Comparison of ENCODE assay signal across 18 cellular contexts in the genomic region with DNA sequence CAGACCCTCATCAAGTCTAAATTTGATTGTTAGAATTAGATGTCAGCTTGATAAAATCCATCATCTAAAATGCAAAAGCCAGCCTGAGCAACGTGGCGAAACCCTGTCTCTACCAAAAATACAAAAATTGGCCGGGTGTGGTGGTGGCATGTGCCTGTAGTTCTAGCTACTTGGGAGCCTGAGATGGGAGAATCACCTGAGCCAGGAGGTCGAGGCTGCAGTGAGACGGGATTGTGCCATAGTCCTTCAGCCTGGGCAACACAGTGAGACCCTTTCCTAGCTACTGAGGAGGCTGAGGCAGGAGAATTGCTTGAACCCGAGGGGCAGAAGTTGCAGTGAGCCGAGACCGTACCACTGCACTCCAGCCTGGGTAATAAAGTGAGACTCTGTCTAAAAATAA.
"Had no signal": no experiment of that assay in that cellular context is flagged by ENCODE, and none has a peak within 500 bp of the region (broad histone marks: within the 10 kb centered on the region; RNA-seq: fewer than 3 reads in every experiment).

No MANE protein-coding gene starts in this region.

- H3K27ac ChIP-seq: esophagus muscularis mucosa, hepatocyte, left ventricle myocardium inferior, right atrium auricular region, skin epidermis, suprapubic skin had no signal

- H3K9me3 ChIP-seq: esophagus muscularis mucosa, left ventricle myocardium inferior, right atrium auricular region, suprapubic skin had no signal

- FAIRE-seq: keratinocyte had no signal

- H2AFZ ChIP-seq: hepatocyte had no signal

- ATAC-seq: stimulated activated naive CD8-positive, alpha-beta T cell treated with anti-CD3 and anti-CD28 coated beads, Interleukin-15, Interleukin-2, amounts not matched to agents 100 U/mL and 50 U/mL, for 24 hours had no signal

- H3K4me3 ChIP-seq: esophagus muscularis mucosa, hepatocyte, left ventricle myocardium inferior, right atrium auricular region, skin epidermis, suprapubic skin had no signal

- DNase-seq: activated B cell treated with CpG ODN at 0.5 μM for 24 hours; activated CD4-positive, alpha-beta T cell treated with anti-CD3 and anti-CD28 coated beads, Interleukin-2, amount 10 ng/mL, durations not matched to agents 7 days and 5 days; activated CD8-positive, alpha-beta memory T cell treated with anti-CD3 and anti-CD28 coated beads for 24 hours; activated gamma-delta T cell treated with Interleukin-2 at 50 U/mL for 16 hours; amniotic stem cell; left ventricle myocardium inferior; nephron progenitor cell; occipital lobe; stimulated activated CD4-positive, alpha-beta T cell treated with anti-CD3 and anti-CD28 coated beads, Interleukin-15, amount 100 ng/mL, for 24 hours; stimulated activated CD4-positive, alpha-beta T cell treated with anti-CD3 and anti-CD28 coated beads, Interleukin-4, amount 100 ng/mL, for 1 hour; stimulated activated naive CD8-positive, alpha-beta T cell treated with anti-CD3 and anti-CD28 coated beads, Interleukin-15, Interleukin-2, amounts not matched to agents 100 U/mL and 50 U/mL, for 24 hours; trophoblast cell had no signal

- H3K27me3 ChIP-seq: esophagus muscularis mucosa, hepatocyte, right atrium auricular region, suprapubic skin had no signal

- H3K4me2 ChIP-seq: hepatocyte had no signal

- H3K36me3 ChIP-seq: esophagus muscularis mucosa, left ventricle myocardium inferior, right atrium auricular region, suprapubic skin had no signal
